In genomic region chr10:93199221-93199681, GRCh38 we compare ENCODE assay signal across 1 cellular context.
TF ChIP-seq lines count a peak whose summit lies in the region.

No MANE protein-coding gene starts in this region.

TF ChIP-seq in WTC11, 78 proteins besides CTCF, POLR2A, EP300 and RAD21 (continued from another document):
- TF ChIP-seq USF2 (CRISPR knock-in tag; IDR thresholded peaks at IDR 0.05) (no peak), SMAD3 (CRISPR knock-in tag; IDR thresholded peaks at IDR 0.05; ENCODE audit: borderline replicate concordance) (no peak)
